In the genomic region with DNA sequence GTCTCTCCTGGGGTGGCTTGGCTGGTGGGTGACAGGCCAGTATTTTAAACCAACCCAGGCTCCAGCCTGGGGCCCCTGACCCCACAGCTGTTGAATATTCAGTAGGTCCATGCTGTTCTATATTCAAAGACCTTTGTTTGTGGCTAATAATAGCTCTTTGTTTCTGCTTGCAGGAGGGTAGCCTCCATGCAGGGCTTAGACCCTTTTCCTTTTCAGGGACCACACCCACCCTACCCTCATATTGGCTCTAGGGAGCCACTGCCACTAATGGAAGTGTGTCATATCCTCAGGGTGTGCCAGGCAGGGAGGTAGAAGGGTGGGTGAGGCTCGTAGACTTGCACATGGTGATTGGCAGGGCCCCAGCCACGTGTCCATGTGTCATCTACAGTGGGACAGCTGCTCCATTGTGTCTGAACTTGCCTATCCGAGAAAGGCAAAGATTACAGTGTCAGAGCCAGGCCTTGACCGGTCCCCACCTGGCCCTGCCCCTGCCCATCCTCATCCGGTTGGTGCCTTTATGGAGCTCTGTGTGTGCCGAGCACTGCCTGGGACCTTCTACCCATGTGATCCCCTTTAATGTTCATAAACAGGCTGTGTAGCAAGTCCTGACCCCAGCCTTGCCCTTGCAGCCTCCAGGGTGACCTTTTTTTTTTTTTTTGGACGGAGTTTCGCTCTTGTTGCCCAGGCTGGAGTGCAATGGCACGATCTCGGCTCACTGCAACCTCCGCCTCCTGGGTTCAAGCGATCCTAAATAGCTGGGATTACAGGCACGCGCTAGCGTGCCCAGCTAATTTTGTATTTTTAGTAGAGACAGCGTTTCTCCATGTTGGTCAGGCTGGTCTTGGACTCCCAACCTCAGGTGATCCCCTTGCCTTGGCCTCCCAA, we compare ENCODE assay signal across 11 cellular contexts. TPM values are rescaled to one million over a fixed set of nuclear protein-coding genes. Genes with fewer than 3 reads are reported as not detected.
DNase-seq lines count a peak whose midpoint lies in the region; ATAC-seq and TF ChIP-seq lines count a peak whose summit lies in the region.
"Had no signal": no experiment of that assay in that cellular context is flagged by ENCODE, and none has a peak within 500 bp of the region (broad histone marks: within the 10 kb centered on the region; RNA-seq: fewer than 3 reads in every experiment).

No MANE protein-coding gene starts in this region.

- DNase-seq in 8988T (peak; percentile 54), LoVo (ENCODE audit: low spot score) (peak; percentile 88), dorsolateral prefrontal cortex (peak; percentile 34 to 98 (median 92)), medulla oblongata (ENCODE audit: extremely low spot score) (peak; percentile 94), ACHN (no peak), immature natural killer cell (no peak)
- DNase-seq in activated naive CD4-positive, alpha-beta T cell treated with anti-CD3 and anti-CD28 coated beads for 36 hours: no peak
- DNase-seq: pancreas had no signal

- TF ChIP-seq CTCF in dorsolateral prefrontal cortex (IDR thresholded peaks at IDR 0.05 in 54 of 56, conservative IDR thresholded peaks at IDR 0.05 in 2 of 56; ENCODE audit: low read depth in 1 of 56, partially characterized antibody in 56 of 56): peak in 4 of 56 donors; percentile 6 to 19 (median 11)

- H3K4me3 ChIP-seq in dorsolateral prefrontal cortex: peak overlapping the region in 7 of 59 donors; percentile 0 to 30 (median 18)
- H3K4me3 ChIP-seq: pancreas had no signal

- no peak for ATAC-seq in HG02852 (IDR thresholded peaks at IDR 0.05; ENCODE audit: unreplicated experiment)

- peaks cover 3% of the 10 kb centered on the region for H3K9me3 Mint-ChIP-seq in activated naive CD4-positive, alpha-beta T cell treated with anti-CD3 and anti-CD28 coated beads for 36 hours
- H3K9me3 Mint-ChIP-seq in immature natural killer cell: no peaks in the 10 kb centered on the region
- H3K9me3 Mint-ChIP-seq: stimulated activated naive CD8-positive, alpha-beta T cell treated with anti-CD3 and anti-CD28 coated beads, Interleukin-15, Interleukin-2, amounts not matched to agents 100 ng/mL and 50 ng/mL, for 24 hours had no signal

- no peaks in the 10 kb centered on the region for H3K36me3 Mint-ChIP-seq in activated naive CD4-positive, alpha-beta T cell treated with anti-CD3 and anti-CD28 coated beads for 36 hours (ENCODE audit: low read depth)
- H3K36me3 Mint-ChIP-seq in immature natural killer cell: no peaks in the 10 kb centered on the region

- no peaks in the 10 kb centered on the region for H3K27me3 Mint-ChIP-seq in activated naive CD4-positive, alpha-beta T cell treated with anti-CD3 and anti-CD28 coated beads for 36 hours (ENCODE audit: low read depth)
- H3K27me3 Mint-ChIP-seq in immature natural killer cell (ENCODE audit: low read depth in 3 of 3): peaks cover 3 to 8% (median 7%) of the 10 kb centered on the region in 3 donors
- H3K27me3 Mint-ChIP-seq: stimulated activated naive CD8-positive, alpha-beta T cell treated with anti-CD3 and anti-CD28 coated beads, Interleukin-15, Interleukin-2, amounts not matched to agents 100 ng/mL and 50 ng/mL, for 24 hours had no signal

- intact Hi-C loops in dorsolateral prefrontal cortex (cut with DNase I): loop anchor here in 1 of 2 donors (5.0 kb wide), 1 partner anchor 66 kb away; no protein-coding TSS in a partner anchor
- intact Hi-C loops in activated naive CD4-positive, alpha-beta T cell treated with anti-CD3 and anti-CD28 coated beads for 36 hours (cut with micrococcal nuclease): no loop called here

- no peak overlapping the region for H3K27ac Mint-ChIP-seq in activated naive CD4-positive, alpha-beta T cell treated with anti-CD3 and anti-CD28 coated beads for 36 hours
- no peak overlapping the region for H3K27ac Mint-ChIP-seq in immature natural killer cell
- H3K27ac Mint-ChIP-seq: stimulated activated naive CD8-positive, alpha-beta T cell treated with anti-CD3 and anti-CD28 coated beads, Interleukin-15, Interleukin-2, amounts not matched to agents 100 ng/mL and 50 ng/mL, for 24 hours had no signal

- H3K27ac ChIP-seq in dorsolateral prefrontal cortex: peak overlapping the region; percentile 44 to 100 (median 97)
- H3K27ac ChIP-seq: pancreas had no signal

- CTCF ChIA-PET in activated naive CD4-positive, alpha-beta T cell treated with anti-CD3 and anti-CD28 coated beads for 36 hours (lab: Charles Lee): no interaction called here

- no peaks in the 10 kb centered on the region for H3K27me3 ChIP-seq in dorsolateral prefrontal cortex
- H3K27me3 ChIP-seq: pancreas had no signal

- in situ Hi-C loops in ACHN (cut with HindIII; ENCODE audit: low pct_ligation_motif_present, low pct_unique_long_range_greater_than_20kb, low sequenced_read_pairs): no loop called here

- H3K4me1 Mint-ChIP-seq in activated naive CD4-positive, alpha-beta T cell treated with anti-CD3 and anti-CD28 coated beads for 36 hours (ENCODE audit: low read depth): no peaks in the 10 kb centered on the region
- no peaks in the 10 kb centered on the region for H3K4me1 Mint-ChIP-seq in immature natural killer cell

- no peak overlapping the region for H3K4me3 Mint-ChIP-seq in activated naive CD4-positive, alpha-beta T cell treated with anti-CD3 and anti-CD28 coated beads for 36 hours
- H3K4me3 Mint-ChIP-seq in immature natural killer cell: no peak overlapping the region
- H3K4me3 Mint-ChIP-seq: stimulated activated naive CD8-positive, alpha-beta T cell treated with anti-CD3 and anti-CD28 coated beads, Interleukin-15, Interleukin-2, amounts not matched to agents 100 ng/mL and 50 ng/mL, for 24 hours had no signal

RNA-seq across cellular contexts. Expression of a gene that starts 22.1 kb away (rescaled TPM):
- total RNA-seq in dorsolateral prefrontal cortex: 10 to 100 TPM in 88 of 120 experiments, 1 to 10 TPM in 32; 4.6 to 56.9 (median 13.3) TPM
- total RNA-seq in activated naive CD4-positive, alpha-beta T cell treated with anti-CD3 and anti-CD28 coated beads for 36 hours: not detected
- polyA plus RNA-seq in immature natural killer cell: not detected
- total RNA-seq: activated CD8-positive, alpha-beta memory T cell treated with anti-CD3 and anti-CD28 coated beads for 36 hours had no signal

Comparison
In these comparisons a context has a peak if more than half of its experiments do, and no peak if none do; other contexts are left out.
1. DNase-seq: peak in 8988T (single experiment), LoVo (single experiment), dorsolateral prefrontal cortex (10 of 10) and medulla oblongata (single experiment); none in ACHN (single experiment), activated naive CD4-positive, alpha-beta T cell treated with anti-CD3 and anti-CD28 coated beads for 36 hours (single experiment) and immature natural killer cell (0 of 3).
2. RNA of a gene that starts 22.1 kb away (total RNA-seq): 4.6 to 56.9 TPM in dorsolateral prefrontal cortex; not detected in activated naive CD4-positive, alpha-beta T cell treated with anti-CD3 and anti-CD28 coated beads for 36 hours; every median in the first group is over 4 times any median in the second.